Comparison of ENCODE assay signal across 1 cellular context in the genomic region with DNA sequence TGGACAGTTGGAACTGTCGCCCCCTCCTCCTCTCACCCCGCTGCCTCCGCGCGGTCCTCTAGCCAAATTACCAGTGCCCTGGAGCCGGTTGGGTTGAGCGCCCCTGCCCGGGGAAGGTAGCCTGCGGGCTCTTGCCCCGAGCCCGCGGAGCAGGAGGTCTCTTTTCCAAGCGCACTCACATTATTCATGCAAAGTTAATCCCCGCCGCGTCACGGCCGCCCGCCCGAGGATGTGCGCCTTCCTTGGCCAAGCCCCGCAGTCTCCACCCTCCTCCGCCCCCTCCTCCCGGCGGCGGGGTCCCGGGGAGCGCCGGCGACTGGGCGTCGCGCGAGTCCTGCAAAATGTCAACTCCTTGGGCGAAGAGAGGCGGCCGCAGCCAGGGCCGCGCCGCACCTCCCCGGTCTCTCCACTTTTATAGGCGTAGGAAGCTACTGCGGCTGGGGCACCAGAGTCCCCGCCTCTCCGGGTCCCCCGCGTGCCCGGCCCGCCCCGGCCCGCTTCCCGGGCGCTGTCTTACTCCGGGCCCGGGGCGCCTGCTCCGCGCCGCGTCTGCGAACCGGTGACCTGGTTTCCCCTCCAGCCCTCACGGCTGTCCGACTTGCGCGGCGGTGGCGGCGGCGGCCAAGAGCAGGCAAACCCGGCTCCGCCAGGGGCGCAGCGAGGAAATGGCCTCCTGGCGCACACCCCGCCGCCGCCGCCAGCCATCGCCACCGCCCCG.
TF ChIP-seq lines count a peak whose summit lies in the region.

A gene (minus strand): TSS at position 235 of the 718 bp plus-strand sequence.

TF ChIP-seq in HepG2, 621 proteins besides CTCF, POLR2A, EP300 and RAD21 (continued from another document and continues in another):
- TF ChIP-seq, protein P1, sequence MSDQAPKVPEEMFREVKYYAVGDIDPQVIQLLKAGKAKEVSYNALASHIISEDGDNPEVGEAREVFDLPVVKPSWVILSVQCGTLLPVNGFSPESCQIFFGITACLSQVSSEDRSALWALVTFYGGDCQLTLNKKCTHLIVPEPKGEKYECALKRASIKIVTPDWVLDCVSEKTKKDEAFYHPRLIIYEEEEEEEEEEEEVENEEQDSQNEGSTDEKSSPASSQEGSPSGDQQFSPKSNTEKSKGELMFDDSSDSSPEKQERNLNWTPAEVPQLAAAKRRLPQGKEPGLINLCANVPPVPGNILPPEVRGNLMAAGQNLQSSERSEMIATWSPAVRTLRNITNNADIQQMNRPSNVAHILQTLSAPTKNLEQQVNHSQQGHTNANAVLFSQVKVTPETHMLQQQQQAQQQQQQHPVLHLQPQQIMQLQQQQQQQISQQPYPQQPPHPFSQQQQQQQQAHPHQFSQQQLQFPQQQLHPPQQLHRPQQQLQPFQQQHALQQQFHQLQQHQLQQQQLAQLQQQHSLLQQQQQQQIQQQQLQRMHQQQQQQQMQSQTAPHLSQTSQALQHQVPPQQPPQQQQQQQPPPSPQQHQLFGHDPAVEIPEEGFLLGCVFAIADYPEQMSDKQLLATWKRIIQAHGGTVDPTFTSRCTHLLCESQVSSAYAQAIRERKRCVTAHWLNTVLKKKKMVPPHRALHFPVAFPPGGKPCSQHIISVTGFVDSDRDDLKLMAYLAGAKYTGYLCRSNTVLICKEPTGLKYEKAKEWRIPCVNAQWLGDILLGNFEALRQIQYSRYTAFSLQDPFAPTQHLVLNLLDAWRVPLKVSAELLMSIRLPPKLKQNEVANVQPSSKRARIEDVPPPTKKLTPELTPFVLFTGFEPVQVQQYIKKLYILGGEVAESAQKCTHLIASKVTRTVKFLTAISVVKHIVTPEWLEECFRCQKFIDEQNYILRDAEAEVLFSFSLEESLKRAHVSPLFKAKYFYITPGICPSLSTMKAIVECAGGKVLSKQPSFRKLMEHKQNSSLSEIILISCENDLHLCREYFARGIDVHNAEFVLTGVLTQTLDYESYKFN (CRISPR knock-in tag; conservative IDR thresholded peaks at IDR 0.05): 0 out of 2 replicates have a peak, but pooled peaks have one; percentile 22
- TF ChIP-seq, protein P2, sequence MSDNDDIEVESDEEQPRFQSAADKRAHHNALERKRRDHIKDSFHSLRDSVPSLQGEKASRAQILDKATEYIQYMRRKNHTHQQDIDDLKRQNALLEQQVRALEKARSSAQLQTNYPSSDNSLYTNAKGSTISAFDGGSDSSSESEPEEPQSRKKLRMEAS (IDR thresholded peaks at IDR 0.05): peak; percentile 34; the same call in 1 of the 2 replicates
- TF ChIP-seq NR2F1 (CRISPR knock-in tag; IDR thresholded peaks at IDR 0.05): 0 out of 4 replicates have a peak, but pooled peaks of 1 of the 2 experiments have one; percentile 24
- TF ChIP-seq ZNF160 (CRISPR knock-in tag; IDR thresholded peaks at IDR 0.05): no peak
- TF ChIP-seq SMARCE1 (IDR thresholded peaks at IDR 0.05; ENCODE audit: borderline replicate concordance): no peak
- no peak for TF ChIP-seq ADNP (CRISPR knock-in tag; IDR thresholded peaks at IDR 0.05)
- no peak for TF ChIP-seq ZNF326 (CRISPR knock-in tag; IDR thresholded peaks at IDR 0.05; ENCODE audit: borderline replicate concordance)
- no peak for TF ChIP-seq RFX1 (IDR thresholded peaks at IDR 0.05)
- no peak for TF ChIP-seq SIX4 (CRISPR knock-in tag; IDR thresholded peaks at IDR 0.05)
- TF ChIP-seq SIN3A (IDR thresholded peaks at IDR 0.05; ENCODE audit: borderline replicate concordance, low read depth, low read length): peak; percentile 29; the same call in 1 of the 2 replicates
- TF ChIP-seq, protein P3, sequence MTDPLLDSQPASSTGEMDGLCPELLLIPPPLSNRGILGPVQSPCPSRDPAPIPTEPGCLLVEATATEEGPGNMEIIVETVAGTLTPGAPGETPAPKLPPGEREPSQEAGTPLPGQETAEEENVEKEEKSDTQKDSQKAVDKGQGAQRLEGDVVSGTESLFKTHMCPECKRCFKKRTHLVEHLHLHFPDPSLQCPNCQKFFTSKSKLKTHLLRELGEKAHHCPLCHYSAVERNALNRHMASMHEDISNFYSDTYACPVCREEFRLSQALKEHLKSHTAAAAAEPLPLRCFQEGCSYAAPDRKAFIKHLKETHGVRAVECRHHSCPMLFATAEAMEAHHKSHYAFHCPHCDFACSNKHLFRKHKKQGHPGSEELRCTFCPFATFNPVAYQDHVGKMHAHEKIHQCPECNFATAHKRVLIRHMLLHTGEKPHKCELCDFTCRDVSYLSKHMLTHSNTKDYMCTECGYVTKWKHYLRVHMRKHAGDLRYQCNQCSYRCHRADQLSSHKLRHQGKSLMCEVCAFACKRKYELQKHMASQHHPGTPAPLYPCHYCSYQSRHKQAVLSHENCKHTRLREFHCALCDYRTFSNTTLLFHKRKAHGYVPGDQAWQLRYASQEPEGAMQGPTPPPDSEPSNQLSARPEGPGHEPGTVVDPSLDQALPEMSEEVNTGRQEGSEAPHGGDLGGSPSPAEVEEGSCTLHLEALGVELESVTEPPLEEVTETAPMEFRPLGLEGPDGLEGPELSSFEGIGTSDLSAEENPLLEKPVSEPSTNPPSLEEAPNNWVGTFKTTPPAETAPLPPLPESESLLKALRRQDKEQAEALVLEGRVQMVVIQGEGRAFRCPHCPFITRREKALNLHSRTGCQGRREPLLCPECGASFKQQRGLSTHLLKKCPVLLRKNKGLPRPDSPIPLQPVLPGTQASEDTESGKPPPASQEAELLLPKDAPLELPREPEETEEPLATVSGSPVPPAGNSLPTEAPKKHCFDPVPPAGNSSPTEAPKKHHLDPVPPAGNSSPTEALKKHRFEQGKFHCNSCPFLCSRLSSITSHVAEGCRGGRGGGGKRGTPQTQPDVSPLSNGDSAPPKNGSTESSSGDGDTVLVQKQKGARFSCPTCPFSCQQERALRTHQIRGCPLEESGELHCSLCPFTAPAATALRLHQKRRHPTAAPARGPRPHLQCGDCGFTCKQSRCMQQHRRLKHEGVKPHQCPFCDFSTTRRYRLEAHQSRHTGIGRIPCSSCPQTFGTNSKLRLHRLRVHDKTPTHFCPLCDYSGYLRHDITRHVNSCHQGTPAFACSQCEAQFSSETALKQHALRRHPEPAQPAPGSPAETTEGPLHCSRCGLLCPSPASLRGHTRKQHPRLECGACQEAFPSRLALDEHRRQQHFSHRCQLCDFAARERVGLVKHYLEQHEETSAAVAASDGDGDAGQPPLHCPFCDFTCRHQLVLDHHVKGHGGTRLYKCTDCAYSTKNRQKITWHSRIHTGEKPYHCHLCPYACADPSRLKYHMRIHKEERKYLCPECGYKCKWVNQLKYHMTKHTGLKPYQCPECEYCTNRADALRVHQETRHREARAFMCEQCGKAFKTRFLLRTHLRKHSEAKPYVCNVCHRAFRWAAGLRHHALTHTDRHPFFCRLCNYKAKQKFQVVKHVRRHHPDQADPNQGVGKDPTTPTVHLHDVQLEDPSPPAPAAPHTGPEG (CRISPR knock-in tag; IDR thresholded peaks at IDR 0.05): peak; percentile 73
- TF ChIP-seq POGZ (CRISPR knock-in tag; IDR thresholded peaks at IDR 0.05): 0 out of 2 replicates have a peak, but pooled peaks have one; percentile 32
- no peak for TF ChIP-seq RARG (CRISPR knock-in tag; IDR thresholded peaks at IDR 0.05; ENCODE audit: low read depth)
- no peak for TF ChIP-seq SNAI1 (CRISPR knock-in tag; IDR thresholded peaks at IDR 0.05; ENCODE audit: borderline replicate concordance)
- TF ChIP-seq TAF1 (CRISPR knock-in tag; IDR thresholded peaks at IDR 0.05): peak; percentile 47; the same call in 1 of the 2 replicates
- peak; percentile 5; the same call in 1 of the 2 replicates for TF ChIP-seq ZNF430 (CRISPR knock-in tag; IDR thresholded peaks at IDR 0.05)
- TF ChIP-seq THYN1 (CRISPR knock-in tag; IDR thresholded peaks at IDR 0.05; ENCODE audit: borderline replicate concordance, low read depth): no peak
- no peak for TF ChIP-seq TEAD3 (CRISPR knock-in tag; optimal IDR thresholded peaks at IDR 0.05; ENCODE audit: borderline replicate concordance)
- TF ChIP-seq NR2F6 (IDR thresholded peaks at IDR 0.05): no peak
- no peak for TF ChIP-seq NR2F6 (CRISPR knock-in tag; IDR thresholded peaks at IDR 0.05)
- TF ChIP-seq ELF3 (CRISPR knock-in tag; IDR thresholded peaks at IDR 0.05): no peak
- peak; percentile 72 for TF ChIP-seq ASH2L (IDR thresholded peaks at IDR 0.05; ENCODE audit: insufficient read length, low read depth, low read length)
- TF ChIP-seq MTF1 (CRISPR knock-in tag; IDR thresholded peaks at IDR 0.05): 0 out of 2 replicates have a peak, but pooled peaks have one; percentile 25
- TF ChIP-seq NR2C2 (CRISPR knock-in tag; IDR thresholded peaks at IDR 0.05; ENCODE audit: borderline replicate concordance): no peak
- no peak for TF ChIP-seq SOX6 (IDR thresholded peaks at IDR 0.05)
- TF ChIP-seq SOX6 (CRISPR knock-in tag; IDR thresholded peaks at IDR 0.05): no peak
- peak; percentile 36; the same call in 1 of the 2 replicates for TF ChIP-seq ATF7-NPFF (CRISPR knock-in tag; IDR thresholded peaks at IDR 0.05; ENCODE audit: low read depth)
- TF ChIP-seq GABPB1 (CRISPR knock-in tag; IDR thresholded peaks at IDR 0.05): peak; percentile 37; the same call in 1 of the 2 replicates
- peak; percentile 28 for TF ChIP-seq TAF15 (IDR thresholded peaks at IDR 0.05; ENCODE audit: low read depth, low read length, poor library complexity, severe bottlenecking)
- TF ChIP-seq, protein P4, sequence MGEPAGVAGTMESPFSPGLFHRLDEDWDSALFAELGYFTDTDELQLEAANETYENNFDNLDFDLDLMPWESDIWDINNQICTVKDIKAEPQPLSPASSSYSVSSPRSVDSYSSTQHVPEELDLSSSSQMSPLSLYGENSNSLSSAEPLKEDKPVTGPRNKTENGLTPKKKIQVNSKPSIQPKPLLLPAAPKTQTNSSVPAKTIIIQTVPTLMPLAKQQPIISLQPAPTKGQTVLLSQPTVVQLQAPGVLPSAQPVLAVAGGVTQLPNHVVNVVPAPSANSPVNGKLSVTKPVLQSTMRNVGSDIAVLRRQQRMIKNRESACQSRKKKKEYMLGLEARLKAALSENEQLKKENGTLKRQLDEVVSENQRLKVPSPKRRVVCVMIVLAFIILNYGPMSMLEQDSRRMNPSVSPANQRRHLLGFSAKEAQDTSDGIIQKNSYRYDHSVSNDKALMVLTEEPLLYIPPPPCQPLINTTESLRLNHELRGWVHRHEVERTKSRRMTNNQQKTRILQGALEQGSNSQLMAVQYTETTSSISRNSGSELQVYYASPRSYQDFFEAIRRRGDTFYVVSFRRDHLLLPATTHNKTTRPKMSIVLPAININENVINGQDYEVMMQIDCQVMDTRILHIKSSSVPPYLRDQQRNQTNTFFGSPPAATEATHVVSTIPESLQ (CRISPR knock-in tag; conservative IDR thresholded peaks at IDR 0.05): no peak
- TF ChIP-seq ZNF441 (CRISPR knock-in tag; IDR thresholded peaks at IDR 0.05; ENCODE audit: borderline replicate concordance): no peak
- no peak for TF ChIP-seq RFXANK (CRISPR knock-in tag; IDR thresholded peaks at IDR 0.05)
- TF ChIP-seq ZNF333 (CRISPR knock-in tag; IDR thresholded peaks at IDR 0.05; ENCODE audit: borderline replicate concordance): 0 out of 2 replicates have a peak, but pooled peaks have one; percentile 11
- TF ChIP-seq MLLT10 (CRISPR knock-in tag; IDR thresholded peaks at IDR 0.05): no peak
- TF ChIP-seq, protein P5, sequence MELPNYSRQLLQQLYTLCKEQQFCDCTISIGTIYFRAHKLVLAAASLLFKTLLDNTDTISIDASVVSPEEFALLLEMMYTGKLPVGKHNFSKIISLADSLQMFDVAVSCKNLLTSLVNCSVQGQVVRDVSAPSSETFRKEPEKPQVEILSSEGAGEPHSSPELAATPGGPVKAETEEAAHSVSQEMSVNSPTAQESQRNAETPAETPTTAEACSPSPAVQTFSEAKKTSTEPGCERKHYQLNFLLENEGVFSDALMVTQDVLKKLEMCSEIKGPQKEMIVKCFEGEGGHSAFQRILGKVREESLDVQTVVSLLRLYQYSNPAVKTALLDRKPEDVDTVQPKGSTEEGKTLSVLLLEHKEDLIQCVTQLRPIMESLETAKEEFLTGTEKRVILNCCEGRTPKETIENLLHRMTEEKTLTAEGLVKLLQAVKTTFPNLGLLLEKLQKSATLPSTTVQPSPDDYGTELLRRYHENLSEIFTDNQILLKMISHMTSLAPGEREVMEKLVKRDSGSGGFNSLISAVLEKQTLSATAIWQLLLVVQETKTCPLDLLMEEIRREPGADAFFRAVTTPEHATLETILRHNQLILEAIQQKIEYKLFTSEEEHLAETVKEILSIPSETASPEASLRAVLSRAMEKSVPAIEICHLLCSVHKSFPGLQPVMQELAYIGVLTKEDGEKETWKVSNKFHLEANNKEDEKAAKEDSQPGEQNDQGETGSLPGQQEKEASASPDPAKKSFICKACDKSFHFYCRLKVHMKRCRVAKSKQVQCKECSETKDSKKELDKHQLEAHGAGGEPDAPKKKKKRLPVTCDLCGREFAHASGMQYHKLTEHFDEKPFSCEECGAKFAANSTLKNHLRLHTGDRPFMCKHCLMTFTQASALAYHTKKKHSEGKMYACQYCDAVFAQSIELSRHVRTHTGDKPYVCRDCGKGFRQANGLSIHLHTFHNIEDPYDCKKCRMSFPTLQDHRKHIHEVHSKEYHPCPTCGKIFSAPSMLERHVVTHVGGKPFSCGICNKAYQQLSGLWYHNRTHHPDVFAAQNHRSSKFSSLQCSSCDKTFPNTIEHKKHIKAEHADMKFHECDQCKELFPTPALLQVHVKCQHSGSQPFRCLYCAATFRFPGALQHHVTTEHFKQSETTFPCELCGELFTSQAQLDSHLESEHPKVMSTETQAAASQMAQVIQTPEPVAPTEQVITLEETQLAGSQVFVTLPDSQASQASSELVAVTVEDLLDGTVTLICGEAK (IDR thresholded peaks at IDR 0.05): no peak
- TF ChIP-seq, protein P5 (CRISPR knock-in tag; IDR thresholded peaks at IDR 0.05): no peak
- TF ChIP-seq IRX3 (CRISPR knock-in tag; IDR thresholded peaks at IDR 0.05; ENCODE audit: borderline replicate concordance, low read depth): 0 out of 2 replicates have a peak, but pooled peaks have one; percentile 32
- TF ChIP-seq RXRA (CRISPR knock-in tag; IDR thresholded peaks at IDR 0.05): no peak; the same call in none of the 2 replicates
